29 cellular contexts compared by ENCODE assay signal in the genomic region with DNA sequence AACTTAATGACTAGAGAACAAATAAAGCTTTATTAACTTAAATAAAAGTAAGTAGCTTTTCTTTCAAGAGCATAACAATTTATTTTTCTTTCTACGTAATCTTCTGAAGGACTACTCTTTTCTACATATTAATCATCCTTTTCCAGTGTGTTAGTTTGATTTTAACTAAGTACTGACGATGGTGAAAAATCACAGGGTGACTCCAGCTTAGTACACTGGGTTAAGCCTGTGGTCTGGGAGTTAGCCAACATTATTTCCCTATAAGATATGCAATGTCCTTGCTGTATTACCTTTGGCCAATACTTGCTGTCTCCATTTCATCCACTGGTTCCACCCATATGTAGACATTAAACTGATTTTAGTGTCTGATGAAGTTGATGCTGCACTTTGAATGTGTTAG.
"Had no signal": no experiment of that assay in that cellular context is flagged by ENCODE, and none has a peak within 500 bp of the region (broad histone marks: within the 10 kb centered on the region; RNA-seq: fewer than 3 reads in every experiment).

No MANE protein-coding gene starts in this region.

- H3K27me3 ChIP-seq: adrenal gland, body of pancreas, esophagus muscularis mucosa, foreskin keratinocyte, gastrocnemius medialis had no signal

- ATAC-seq: activated CD4-positive, alpha-beta T cell treated with anti-CD3 and anti-CD28 coated beads for 36 hours; activated CD8-positive, alpha-beta memory T cell treated with anti-CD3 and anti-CD28 coated beads, Interleukin-2, amount 10 ng/mL, durations not matched to agents 7 days and 5 days; activated CD8-positive, alpha-beta T cell treated with anti-CD3 and anti-CD28 coated beads, Interleukin-2, amount 10 ng/mL, durations not matched to agents 7 days and 5 days; activated naive CD8-positive, alpha-beta T cell treated with anti-CD3 and anti-CD28 coated beads, Interleukin-2, amount 50 U/mL, for 24 hours; body of pancreas; effector memory CD8-positive, alpha-beta T cell; foreskin keratinocyte; gastrocnemius medialis had no signal

- H3K9me3 ChIP-seq: adrenal gland, body of pancreas, esophagus muscularis mucosa, gastrocnemius medialis had no signal

- DNase-seq: activated CD4-positive, alpha-beta memory T cell treated with anti-CD3 and anti-CD28 coated beads for 36 hours; activated CD4-positive, alpha-beta T cell treated with anti-CD3 and anti-CD28 coated beads for 36 hours; activated CD4-positive, alpha-beta T cell treated with anti-CD3 and anti-CD28 coated beads, Interleukin-2, amount 10 ng/mL, durations not matched to agents 24 days and 14 days; activated CD4-positive, CD25-positive, alpha-beta regulatory T cell; activated CD4-positive, CD25-positive, alpha-beta regulatory T cell treated with anti-CD3 and anti-CD28 coated beads, Interleukin-2, amount 50 U/mL, for 72 hours; activated CD8-positive, alpha-beta memory T cell treated with anti-CD3 and anti-CD28 coated beads, Interleukin-2, amount 10 ng/mL, durations not matched to agents 7 days and 5 days; activated CD8-positive, alpha-beta memory T cell treated with anti-CD3 and anti-CD28 coated beads, Interleukin-2, amount 50 U/mL, for 4 hours; activated CD8-positive, alpha-beta T cell treated with anti-CD3 and anti-CD28 coated beads, Interleukin-2, amount 10 ng/mL, durations not matched to agents 7 days and 5 days; activated effector memory CD4-positive, alpha-beta T cell treated with anti-CD3 and anti-CD28 coated beads, Interleukin-2, amount 50 U/mL, for 16 hours; activated naive CD4-positive, alpha-beta T cell treated with anti-CD3 and anti-CD28 coated beads for 36 hours; activated naive CD8-positive, alpha-beta T cell treated with anti-CD3 and anti-CD28 coated beads for 36 hours; activated naive CD8-positive, alpha-beta T cell treated with anti-CD3 and anti-CD28 coated beads, Interleukin-2, amount 50 U/mL, for 24 hours; activated T-cell treated with anti-CD3 and anti-CD28 coated beads, Interleukin-2, amount 50 U/mL, for 1 hour; activated T-cell treated with anti-CD3 and anti-CD28 coated beads, Interleukin-2, amount 50 U/mL, for 48 hours; adrenal gland; amygdala; aorta; body of pancreas; caudate nucleus; cortex of kidney; dermis blood vessel endothelial cell; effector CD4-positive, alpha-beta T cell; effector memory CD8-positive, alpha-beta T cell; erythroblast; foreskin keratinocyte; gastrocnemius medialis; T-helper 2 cell had no signal

- H3K4me3 ChIP-seq: adrenal gland, body of pancreas, esophagus muscularis mucosa, gastrocnemius medialis had no signal

- H3K27ac ChIP-seq: adrenal gland, body of pancreas, esophagus muscularis mucosa, foreskin keratinocyte, gastrocnemius medialis had no signal

- H3K4me1 ChIP-seq: adrenal gland, body of pancreas, esophagus muscularis mucosa, foreskin keratinocyte, gastrocnemius medialis had no signal

- H3K36me3 ChIP-seq: adrenal gland, esophagus muscularis mucosa, gastrocnemius medialis had no signal

- FAIRE-seq: colon had no signal
